19 cellular contexts compared by ENCODE assay signal in genomic region chr3:37910666-37911400, GRCh38. TPM values are rescaled to one million over a fixed set of nuclear protein-coding genes. Genes with fewer than 3 reads are reported as not detected.
DNase-seq lines count a peak whose midpoint lies in the region; ATAC-seq and TF ChIP-seq lines count a peak whose summit lies in the region.
"Had no signal": no experiment of that assay in that cellular context is flagged by ENCODE, and none has a peak within 500 bp of the region (broad histone marks: within the 10 kb centered on the region; RNA-seq: fewer than 3 reads in every experiment).

No MANE protein-coding gene starts in this region.

- no peak for ATAC-seq in stimulated activated effector memory CD8-positive, alpha-beta T cell treated with anti-CD3 and anti-CD28 coated beads, Interleukin-12 subunit alpha, Interleukin-12 subunit beta, amount 100 ng/mL, for 72 hours
- ATAC-seq: activated naive CD8-positive, alpha-beta T cell treated with anti-CD3 and anti-CD28 coated beads, Interleukin-2, amount 50 U/mL, for 24 hours; activated T-helper 17 cell treated with anti-CD3 and anti-CD28 coated beads, Interleukin-2, amount 50 U/mL, for 72 hours; left lung; stimulated activated naive CD8-positive, alpha-beta T cell treated with anti-CD3 and anti-CD28 coated beads, Interleukin-15, amount 100 ng/mL, for 72 hours had no signal

- no peak overlapping the region for H4K91ac ChIP-seq in neuronal stem cell (ENCODE audit: low read depth, low read length, poor library complexity)

- no peak overlapping the region for H3K4me3 ChIP-seq in neuronal stem cell (ENCODE audit: low read length in 2 of 2)
- H3K4me3 ChIP-seq: left lung, uterus had no signal

- H3K79me1 ChIP-seq in neuronal stem cell (ENCODE audit: low read depth, low read length), result peaks cover 4% of the 10 kb centered on the region

- H3K23ac ChIP-seq in neuronal stem cell (ENCODE audit: low read depth, low read length, poor library complexity), result no peak overlapping the region

- H2BK15ac ChIP-seq in neuronal stem cell (ENCODE audit: low read length), result no peak overlapping the region

- peaks cover 1 to 8% of the 10 kb centered on the region in 2 donors for H3K9me3 ChIP-seq in neuronal stem cell (replicated peaks in 1 of 2; ENCODE audit: control insufficient read depth in 2 of 2, insufficient read depth in 1 of 2, low read depth in 1 of 2, low read length in 2 of 2)
- H3K9me3 ChIP-seq: left lung, uterus had no signal

- no peak overlapping the region for H3K18ac ChIP-seq in neuronal stem cell (ENCODE audit: low read length)

- no peak overlapping the region for H2AK5ac ChIP-seq in neuronal stem cell (ENCODE audit: low read depth, low read length)

- no peak for TF ChIP-seq CTCF in VCaP (conservative IDR thresholded peaks at IDR 0.05)

- peaks cover 25% of the 10 kb centered on the region for H3K4me1 Mint-ChIP-seq in stimulated activated effector memory CD8-positive, alpha-beta T cell treated with anti-CD3 and anti-CD28 coated beads, Interleukin-12 subunit alpha, Interleukin-12 subunit beta, amount 100 ng/mL, for 72 hours

- H3K14ac ChIP-seq in neuronal stem cell (ENCODE audit: low read length), result no peak overlapping the region

- no peak overlapping the region for H3K9ac ChIP-seq in neuronal stem cell (ENCODE audit: low read depth, low read length, poor library complexity)

- no peaks in the 10 kb centered on the region for H3K36me3 Mint-ChIP-seq in stimulated activated effector memory CD8-positive, alpha-beta T cell treated with anti-CD3 and anti-CD28 coated beads, Interleukin-12 subunit alpha, Interleukin-12 subunit beta, amount 100 ng/mL, for 72 hours
- H3K36me3 Mint-ChIP-seq: CD8-positive, alpha-beta memory T cell had no signal

- H3K4me2 ChIP-seq in neuronal stem cell (ENCODE audit: insufficient read depth, low read length, poor library complexity, severe bottlenecking), result no peak overlapping the region

- H2BK12ac ChIP-seq in neuronal stem cell (ENCODE audit: low read length), result no peak overlapping the region

- H3K9me3 Mint-ChIP-seq in stimulated activated effector memory CD8-positive, alpha-beta T cell treated with anti-CD3 and anti-CD28 coated beads, Interleukin-12 subunit alpha, Interleukin-12 subunit beta, amount 100 ng/mL, for 72 hours, result peaks cover 4% of the 10 kb centered on the region
- H3K9me3 Mint-ChIP-seq: activated naive CD8-positive, alpha-beta T cell treated with anti-CD3 and anti-CD28 coated beads, Interleukin-2, amount 50 U/mL, for 24 hours had no signal

- no peak overlapping the region for H4K8ac ChIP-seq in neuronal stem cell (ENCODE audit: low read depth, low read length)

- no peak overlapping the region for H2BK120ac ChIP-seq in neuronal stem cell (ENCODE audit: low read depth, low read length)

- H3K36me3 ChIP-seq in neuronal stem cell (replicated peaks in 1 of 2; ENCODE audit: control insufficient read depth in 2 of 2, insufficient read depth in 2 of 2, low read length in 2 of 2), result no peaks in the 10 kb centered on the region
- H3K36me3 ChIP-seq: left lung, uterus had no signal

- H3K27ac Mint-ChIP-seq in stimulated activated effector memory CD8-positive, alpha-beta T cell treated with anti-CD3 and anti-CD28 coated beads, Interleukin-12 subunit alpha, Interleukin-12 subunit beta, amount 100 ng/mL, for 72 hours, result no peak overlapping the region
- H3K27ac Mint-ChIP-seq: activated naive CD8-positive, alpha-beta T cell treated with anti-CD3 and anti-CD28 coated beads, Interleukin-2, amount 50 U/mL, for 24 hours; activated T-helper 17 cell treated with anti-CD3 and anti-CD28 coated beads, Interleukin-2, amount 50 U/mL, for 72 hours; CD8-positive, alpha-beta memory T cell; stimulated activated naive CD8-positive, alpha-beta T cell treated with anti-CD3 and anti-CD28 coated beads, Interleukin-15, amount 100 ng/mL, for 72 hours had no signal

- H3K4ac ChIP-seq in neuronal stem cell (ENCODE audit: low read length), result no peak overlapping the region

- DNase-seq in COLO829 (ENCODE audit: low spot score) (peak; percentile 41), islet precursor cell (peak; percentile 90), neuronal stem cell (ENCODE audit: low spot score) (no peak), RKO (ENCODE audit: low spot score) (no peak), iPS-NIHi11 (ENCODE audit: low spot score) (no peak), DMS 273 (lab: John Stamatoyannopoulos, UW; ENCODE audit: unreplicated experiment) (no peak)
- DNase-seq in stimulated activated effector memory CD8-positive, alpha-beta T cell treated with anti-CD3 and anti-CD28 coated beads, Interleukin-12 subunit alpha, Interleukin-12 subunit beta, amount 100 ng/mL, for 72 hours (ENCODE audit: low spot score in 2 of 2), result no peak
- DNase-seq: ACHN; activated naive CD8-positive, alpha-beta T cell treated with anti-CD3 and anti-CD28 coated beads, Interleukin-2, amount 50 U/mL, for 24 hours; CD8-positive, alpha-beta memory T cell; central memory CD4-positive, alpha-beta T cell; left lung; NCI-H1436 treated with DMSO at 0.1 percent for 48 hours; NK-92 treated with Interleukin-12 subunit alpha and Interleukin-12 subunit beta, amount 100 ng/mL, for 24 hours; stimulated activated naive CD8-positive, alpha-beta T cell treated with anti-CD3 and anti-CD28 coated beads, Interleukin-15, amount 100 ng/mL, for 72 hours; T-helper 1 cell; uterus had no signal

- H2AFZ ChIP-seq in neuronal stem cell (ENCODE audit: low read length), result no peak overlapping the region

- no peak overlapping the region for H3K4me3 Mint-ChIP-seq in stimulated activated effector memory CD8-positive, alpha-beta T cell treated with anti-CD3 and anti-CD28 coated beads, Interleukin-12 subunit alpha, Interleukin-12 subunit beta, amount 100 ng/mL, for 72 hours
- H3K4me3 Mint-ChIP-seq: activated naive CD8-positive, alpha-beta T cell treated with anti-CD3 and anti-CD28 coated beads, Interleukin-2, amount 50 U/mL, for 24 hours; activated T-helper 17 cell treated with anti-CD3 and anti-CD28 coated beads, Interleukin-2, amount 50 U/mL, for 72 hours; CD8-positive, alpha-beta memory T cell; stimulated activated naive CD8-positive, alpha-beta T cell treated with anti-CD3 and anti-CD28 coated beads, Interleukin-15, amount 100 ng/mL, for 72 hours had no signal

- WGBS in neuronal stem cell (ENCODE audit: extremely low coverage in 2 of 2, insufficient read length in 2 of 2, insufficient replicate concordance in 1 of 2), 2 donors, result no CpG with 5 or more reads among the region's 4 CpGs

- H2BK5ac ChIP-seq in neuronal stem cell (ENCODE audit: low read length), result no peak overlapping the region

- peaks cover 15 to 20% of the 10 kb centered on the region in 2 donors for H3K4me1 ChIP-seq in neuronal stem cell (ENCODE audit: control insufficient read depth in 2 of 2, insufficient read depth in 1 of 2, low read depth in 1 of 2, low read length in 2 of 2)

- peaks cover 0 to 16% (median 0%) of the 10 kb centered on the region in 3 experiments for H3K27me3 ChIP-seq in neuronal stem cell (ENCODE audit: control insufficient read depth in 3 of 3, insufficient read depth in 3 of 3, low read depth in 1 of 3, low read length in 3 of 3)
- H3K27me3 ChIP-seq: left lung, uterus had no signal

- H3K27ac ChIP-seq in VCaP, result peak overlapping the region; percentile 61
- peak overlapping the region; percentile 13 for H3K27ac ChIP-seq in neuronal stem cell (replicated peaks; ENCODE audit: low read length)
- H3K27ac ChIP-seq: left lung, uterus had no signal

RNA-seq across cellular contexts. Expression of gene CTDSPL, which starts 49.2 kb away (rescaled TPM):
- 34.6 TPM for polyA plus RNA-seq in neuronal stem cell (2013, experiment 1 of 2)
- polyA plus RNA-seq in neuronal stem cell (2013, experiment 2 of 2), result 34.7 TPM
- polyA plus RNA-seq: CD8-positive, alpha-beta memory T cell had no signal

Comparison
In these comparisons a context has a peak if more than half of its experiments do, and no peak if none do; other contexts are left out.
1. DNase-seq: peak in COLO829 (single experiment) and islet precursor cell (single experiment); none in neuronal stem cell (single experiment), RKO (single experiment), iPS-NIHi11 (single experiment), DMS 273 (single experiment) and stimulated activated effector memory CD8-positive, alpha-beta T cell treated with anti-CD3 and anti-CD28 coated beads, Interleukin-12 subunit alpha, Interleukin-12 subunit beta, amount 100 ng/mL, for 72 hours (0 of 2).